Comparison of ENCODE assay signal across 9 cellular contexts in the genomic region with DNA sequence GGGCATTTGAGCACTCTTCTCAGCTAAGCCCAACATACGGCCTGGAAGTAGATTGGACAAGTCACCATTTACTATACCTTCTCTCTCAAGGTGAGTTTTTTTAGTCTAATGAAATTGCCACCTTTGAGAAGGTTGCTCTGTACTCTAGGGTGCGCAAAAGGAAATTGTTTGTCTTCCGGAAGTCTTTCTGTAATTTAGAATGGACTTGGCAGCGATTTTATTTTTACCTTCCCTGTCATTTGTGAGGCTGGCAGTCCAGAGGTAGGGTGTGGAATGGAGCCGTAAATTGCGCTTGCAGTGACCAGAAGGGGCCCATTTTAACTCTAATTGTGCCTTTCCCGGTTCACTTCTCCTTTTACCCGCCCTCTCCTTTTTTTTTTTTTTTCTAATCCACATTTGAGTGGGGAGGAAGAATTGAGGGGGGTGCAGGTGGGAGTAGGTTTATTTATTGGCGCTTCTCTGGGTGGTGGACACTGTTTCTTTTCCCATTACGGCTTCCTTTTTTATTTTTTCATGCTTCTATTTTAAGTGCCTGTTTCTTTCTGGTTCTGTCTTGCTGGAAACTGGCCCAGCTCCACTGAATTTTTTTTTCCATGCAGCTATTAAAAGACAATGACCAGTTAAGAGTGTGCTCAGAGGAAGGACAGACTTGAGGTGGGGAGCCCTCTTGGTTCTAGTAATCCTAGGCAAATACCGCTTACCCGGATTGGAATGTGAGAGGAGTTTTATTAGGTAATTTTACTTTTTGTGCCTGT.
DNase-seq lines count a peak whose midpoint lies in the region; ATAC-seq and TF ChIP-seq lines count a peak whose summit lies in the region.
"Had no signal": no experiment of that assay in that cellular context is flagged by ENCODE, and none has a peak within 500 bp of the region (broad histone marks: within the 10 kb centered on the region; RNA-seq: fewer than 3 reads in every experiment).

No MANE protein-coding gene starts in this region.

- DNase-seq in AG08396 (ENCODE audit: low spot score): peak; percentile 54
- DNase-seq in NCI-H748 (lab: John Stamatoyannopoulos, UW; ENCODE audit: unreplicated experiment): peak; percentile 25
- peak; percentile 57 for DNase-seq in fibroblast of gingiva (ENCODE audit: low read depth)
- DNase-seq in neural crest cell (ENCODE audit: low read depth, low spot score): no peak
- DNase-seq in posterior cingulate gyrus: no peak
- no peak for DNase-seq in CD4-positive, alpha-beta T cell
- no peak for DNase-seq in activated T-cell treated with anti-CD3 and anti-CD28 coated beads for 4 hours
- DNase-seq: amniotic stem cell had no signal

- peaks cover 6% of the 10 kb centered on the region for H3K36me3 Mint-ChIP-seq in neural crest cell (ENCODE audit: low read depth)
- peaks cover 54% of the 10 kb centered on the region for H3K36me3 Mint-ChIP-seq in CD4-positive, alpha-beta T cell (ENCODE audit: low read depth)

- H3K4me1 Mint-ChIP-seq in neural crest cell: peaks cover 29% of the 10 kb centered on the region
- H3K4me1 Mint-ChIP-seq in CD4-positive, alpha-beta T cell (ENCODE audit: low read depth): peaks cover 4% of the 10 kb centered on the region

- H3K9me3 ChIP-seq in CD4-positive, alpha-beta T cell (ENCODE audit: control insufficient read depth, low read length): no peaks in the 10 kb centered on the region

- no peaks in the 10 kb centered on the region for H3K27me3 Mint-ChIP-seq in neural crest cell (ENCODE audit: low read depth)
- no peaks in the 10 kb centered on the region for H3K27me3 Mint-ChIP-seq in CD4-positive, alpha-beta T cell

- H3K4me3 Mint-ChIP-seq in neural crest cell: no peak overlapping the region
- H3K4me3 Mint-ChIP-seq in CD4-positive, alpha-beta T cell: no peak overlapping the region

- ATAC-seq in CD4-positive, alpha-beta T cell (ENCODE audit: poor library complexity): no peak
- ATAC-seq in GM19395 (IDR thresholded peaks at IDR 0.05; ENCODE audit: unreplicated experiment): no peak

- CTCF ChIA-PET in CD4-positive, alpha-beta T cell (lab: Charles Lee): no interaction called here

- TF ChIP-seq CTCF in neural crest cell (conservative IDR thresholded peaks at IDR 0.05): no peak
- TF ChIP-seq CTCF in CD4-positive, alpha-beta T cell (IDR thresholded peaks at IDR 0.05): no peak

- POLR2A ChIA-PET in CD4-positive, alpha-beta T cell (lab: Charles Lee): no interaction called here

- intact Hi-C loops in posterior cingulate gyrus (cut with DNase I): no loop called here
- intact Hi-C loops in CD4-positive, alpha-beta T cell (cut with DNase I, micrococcal nuclease): no loop called here

- H3K27ac ChIP-seq in CD4-positive, alpha-beta T cell (ENCODE audit: low read depth, low read length): no peak overlapping the region

- H3K9me3 Mint-ChIP-seq in neural crest cell: no peaks in the 10 kb centered on the region
- H3K9me3 Mint-ChIP-seq in CD4-positive, alpha-beta T cell: no peaks in the 10 kb centered on the region

- no peaks in the 10 kb centered on the region for H3K27me3 ChIP-seq in CD4-positive, alpha-beta T cell (ENCODE audit: control insufficient read depth, insufficient read depth, low read length)

- peak overlapping the region; percentile 52 for H3K27ac Mint-ChIP-seq in neural crest cell (ENCODE audit: unreplicated experiment)
- no peak overlapping the region for H3K27ac Mint-ChIP-seq in CD4-positive, alpha-beta T cell

Comparison
In these comparisons a context has a peak if more than half of its experiments do, and no peak if none do; other contexts are left out.
1. DNase-seq: peak in AG08396 (single experiment), NCI-H748 (single experiment) and fibroblast of gingiva (single experiment); none in neural crest cell (single experiment), posterior cingulate gyrus (0 of 10), CD4-positive, alpha-beta T cell (0 of 10) and activated T-cell treated with anti-CD3 and anti-CD28 coated beads for 4 hours (single experiment).